9 cellular contexts compared by ENCODE assay signal in genomic region chr20:46151936-46152335, GRCh38. TPM values are rescaled to one million over a fixed set of nuclear protein-coding genes. Genes with fewer than 3 reads are reported as not detected.
A peak's percentile ranks its signal among the peaks of the same experiment; 100 is the strongest.
DNase-seq lines count a peak whose midpoint lies in the region; ATAC-seq, FAIRE-seq and TF ChIP-seq lines count a peak whose summit lies in the region.
"Had no signal": no experiment of that assay in that cellular context is flagged by ENCODE, and none has a peak within 500 bp of the region (broad histone marks: within the 10 kb centered on the region; RNA-seq: fewer than 3 reads in every experiment).

No MANE protein-coding gene starts in this region.

- H3K4me1 Mint-ChIP-seq in activated CD4-positive, alpha-beta memory T cell treated with anti-CD3 and anti-CD28 coated beads for 36 hours (ENCODE audit: low read depth) = no peaks in the 10 kb centered on the region
- H3K4me1 Mint-ChIP-seq in mesothelial cell of epicardium = no peaks in the 10 kb centered on the region

- H3K36me3 Mint-ChIP-seq in activated CD4-positive, alpha-beta memory T cell treated with anti-CD3 and anti-CD28 coated beads for 36 hours = no peaks in the 10 kb centered on the region
- no peaks in the 10 kb centered on the region for H3K36me3 Mint-ChIP-seq in mesothelial cell of epicardium

- FAIRE-seq in D721Med (lab: Jason Lieb, UNC) = no peak

- CTCF ChIA-PET in activated CD4-positive, alpha-beta memory T cell treated with anti-CD3 and anti-CD28 coated beads for 36 hours (lab: Charles Lee) = interaction anchor here (0.6 to 1.5 kb wide), 6 partner anchors 14 to 269 kb away, joined by 3 to 5 read pairs (median 3); no protein-coding TSS in a partner anchor

- ATAC-seq in GM21717 (IDR thresholded peaks at IDR 0.05; ENCODE audit: unreplicated experiment) = no peak

- peaks cover 3% of the 10 kb centered on the region for H3K27me3 Mint-ChIP-seq in activated CD4-positive, alpha-beta memory T cell treated with anti-CD3 and anti-CD28 coated beads for 36 hours
- peaks cover 24% of the 10 kb centered on the region for H3K27me3 Mint-ChIP-seq in mesothelial cell of epicardium (ENCODE audit: low read depth)

- H3K4me3 Mint-ChIP-seq in activated CD4-positive, alpha-beta memory T cell treated with anti-CD3 and anti-CD28 coated beads for 36 hours = no peak overlapping the region
- no peak overlapping the region for H3K4me3 Mint-ChIP-seq in mesothelial cell of epicardium

- DNase-seq in D721Med (ENCODE audit: insufficient read length, low spot score) = peak; percentile 46
- DNase-seq in GM19240 (ENCODE audit: insufficient read length, low spot score) = peak; percentile 32
- peak; percentile 24 for DNase-seq in activated CD4-positive, alpha-beta memory T cell treated with anti-CD3 and anti-CD28 coated beads for 36 hours
- DNase-seq in mesothelial cell of epicardium (ENCODE audit: low spot score in 2 of 2, unreplicated experiment in 2 of 2) = no peak
- no peak for DNase-seq in caudate nucleus (lab: John Stamatoyannopoulos, UW)
- DNase-seq in pons (ENCODE audit: low spot score) = no peak
- DNase-seq in amygdala (lab: John Stamatoyannopoulos, UW) = no peak

- TF ChIP-seq CTCF in D721Med (IDR thresholded peaks at IDR 0.05; ENCODE audit: insufficient read depth, missing control alignments) (peak; percentile 24), mesothelial cell of epicardium (IDR thresholded peaks at IDR 0.05; ENCODE audit: unreplicated experiment) (peak; percentile 27)

- no peaks in the 10 kb centered on the region for H3K9me3 Mint-ChIP-seq in activated CD4-positive, alpha-beta memory T cell treated with anti-CD3 and anti-CD28 coated beads for 36 hours
- H3K9me3 Mint-ChIP-seq in mesothelial cell of epicardium = no peaks in the 10 kb centered on the region

- no peak overlapping the region for H3K27ac ChIP-seq in caudate nucleus (ENCODE audit: low read depth, low read length)

- intact Hi-C loops in activated CD4-positive, alpha-beta memory T cell treated with anti-CD3 and anti-CD28 coated beads for 36 hours (cut with micrococcal nuclease) = no loop called here

- no peak overlapping the region for H3K27ac Mint-ChIP-seq in activated CD4-positive, alpha-beta memory T cell treated with anti-CD3 and anti-CD28 coated beads for 36 hours
- no peak overlapping the region for H3K27ac Mint-ChIP-seq in mesothelial cell of epicardium

- POLR2A ChIA-PET in activated CD4-positive, alpha-beta memory T cell treated with anti-CD3 and anti-CD28 coated beads for 36 hours (lab: Charles Lee) = no interaction called here

RNA-seq across cellular contexts. Expression of gene CD40, which starts 33.8 kb away (rescaled TPM):
- 1 to 10 TPM; 3.2 to 4.0 TPM for total RNA-seq in activated CD4-positive, alpha-beta memory T cell treated with anti-CD3 and anti-CD28 coated beads for 36 hours
- total RNA-seq in mesothelial cell of epicardium = 3.8 to 5.0 TPM (median 4.3 TPM) in 3 replicates
- total RNA-seq: HT1080 had no signal

Comparison
In these comparisons a context has a peak if more than half of its experiments do, and no peak if none do; other contexts are left out.
1. DNase-seq: peak in D721Med (single experiment), GM19240 (single experiment) and activated CD4-positive, alpha-beta memory T cell treated with anti-CD3 and anti-CD28 coated beads for 36 hours (single experiment); none in mesothelial cell of epicardium (0 of 2), caudate nucleus (0 of 61), pons (single experiment) and amygdala (0 of 56).